1 cellular context compared by ENCODE assay signal in genomic region chr15:40952901-40953712, GRCh38.
TF ChIP-seq lines count a peak whose summit lies in the region.

TSS of gene CHAC1 (plus strand) at chr15:40953471. CDS start at chr15:40953584, 113 bp downstream.

TF ChIP-seq in SK-N-SH, 30 proteins besides CTCF, POLR2A, EP300 and RAD21 (continued from another document):
- TF ChIP-seq, protein P1, sequence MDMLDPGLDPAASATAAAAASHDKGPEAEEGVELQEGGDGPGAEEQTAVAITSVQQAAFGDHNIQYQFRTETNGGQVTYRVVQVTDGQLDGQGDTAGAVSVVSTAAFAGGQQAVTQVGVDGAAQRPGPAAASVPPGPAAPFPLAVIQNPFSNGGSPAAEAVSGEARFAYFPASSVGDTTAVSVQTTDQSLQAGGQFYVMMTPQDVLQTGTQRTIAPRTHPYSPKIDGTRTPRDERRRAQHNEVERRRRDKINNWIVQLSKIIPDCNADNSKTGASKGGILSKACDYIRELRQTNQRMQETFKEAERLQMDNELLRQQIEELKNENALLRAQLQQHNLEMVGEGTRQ (IDR thresholded peaks at IDR 0.05; ENCODE audit: borderline replicate concordance, low read depth, low read length): no peak
- peak; percentile 87 for TF ChIP-seq PBX3 (IDR thresholded peaks at IDR 0.05)
- TF ChIP-seq JUND (IDR thresholded peaks at IDR 0.05): no peak
- no peak for TF ChIP-seq ELF1 (IDR thresholded peaks at IDR 0.05)
- TF ChIP-seq TAF1 (IDR thresholded peaks at IDR 0.05; ENCODE audit: borderline replicate concordance, low read depth, low read length): peak; percentile 41
- TF ChIP-seq GATA2 (CRISPR knock-in tag; IDR thresholded peaks at IDR 0.05): no peak
- no peak for TF ChIP-seq RCOR1 (IDR thresholded peaks at IDR 0.05; ENCODE audit: low read length)
- TF ChIP-seq MAX (IDR thresholded peaks at IDR 0.05; ENCODE audit: low read depth): peak; percentile 80
- no peak for TF ChIP-seq RXRA (IDR thresholded peaks at IDR 0.05; ENCODE audit: borderline replicate concordance, low read depth)
- no peak for TF ChIP-seq TEAD4 (IDR thresholded peaks at IDR 0.05; ENCODE audit: borderline replicate concordance, insufficient read depth)
- TF ChIP-seq REST (IDR thresholded peaks at IDR 0.05; ENCODE audit: low read depth, low read length): no peak
- TF ChIP-seq YY1 (IDR thresholded peaks at IDR 0.05; ENCODE audit: low read depth): no peak
- TF ChIP-seq GABPA (IDR thresholded peaks at IDR 0.05; ENCODE audit: low read depth): no peak
- TF ChIP-seq, protein P2, sequence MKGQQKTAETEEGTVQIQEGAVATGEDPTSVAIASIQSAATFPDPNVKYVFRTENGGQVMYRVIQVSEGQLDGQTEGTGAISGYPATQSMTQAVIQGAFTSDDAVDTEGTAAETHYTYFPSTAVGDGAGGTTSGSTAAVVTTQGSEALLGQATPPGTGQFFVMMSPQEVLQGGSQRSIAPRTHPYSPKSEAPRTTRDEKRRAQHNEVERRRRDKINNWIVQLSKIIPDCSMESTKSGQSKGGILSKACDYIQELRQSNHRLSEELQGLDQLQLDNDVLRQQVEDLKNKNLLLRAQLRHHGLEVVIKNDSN (IDR thresholded peaks at IDR 0.05; ENCODE audit: borderline replicate concordance, low read depth): 0 out of 2 replicates have a peak, but pooled peaks have one; percentile 30
- peak; percentile 90; the same call in 1 of the 2 replicates for TF ChIP-seq SIN3A (IDR thresholded peaks at IDR 0.05; ENCODE audit: borderline replicate concordance, low read depth, low read length)
- TF ChIP-seq FOXJ3 (CRISPR knock-in tag; IDR thresholded peaks at IDR 0.05): no peak
- peak; percentile 91; the same call in 1 of the 2 replicates for TF ChIP-seq POLR2AphosphoS5 (IDR thresholded peaks at IDR 0.05; ENCODE audit: low read depth, low read length)
